In genomic region chr19:52993342-52994178, GRCh38 we compare ENCODE assay signal across 8 cellular contexts. TPM values are rescaled to one million over a fixed set of nuclear protein-coding genes. Genes with fewer than 3 reads are reported as not detected.
DNase-seq lines count a peak whose midpoint lies in the region; ATAC-seq and TF ChIP-seq lines count a peak whose summit lies in the region.

No MANE protein-coding gene starts in this region.

- POLR2A ChIA-PET in AG04449 (lab: Yijun Ruan, JAX) (no interaction called here), T-cell (lab: Charles Lee) (no interaction called here)

- H3K4me3 Mint-ChIP-seq in T-cell = peak overlapping the region; percentile 74 to 81 (median 81)

- H3K9me3 Mint-ChIP-seq in T-cell = peaks cover 0 to 17% (median 4%) of the 10 kb centered on the region in 3 donors

- CTCF ChIA-PET in AG04449 (lab: Yijun Ruan, JAX) = interaction anchor here (0.7 to 1.4 kb wide), 8 partner anchors 8 to 95 kb away, joined by 3 to 5 read pairs (median 3); partner anchors contain the start of gene ZNF320
- CTCF ChIA-PET in T-cell (lab: Charles Lee) = interaction anchor here (0.7 kb wide), 6 partner anchors 211 to 728 kb away, joined by 3 to 11 read pairs (median 3); no protein-coding TSS in a partner anchor

- H3K27me3 ChIP-seq in adrenal gland (no peaks in the 10 kb centered on the region), heart right ventricle (no peaks in the 10 kb centered on the region), thyroid gland (no peaks in the 10 kb centered on the region)

- H3K9me3 ChIP-seq in adrenal gland (replicated peaks in 1 of 3) = no peaks in the 10 kb centered on the region
- peaks cover 0 to 19% (median 0%) of the 10 kb centered on the region in 11 donors for H3K9me3 ChIP-seq in heart right ventricle
- H3K9me3 ChIP-seq in thyroid gland = no peaks in the 10 kb centered on the region

- H3K4me3 ChIP-seq in AG04449 (ENCODE audit: low read depth, low read length) (peak overlapping the region; percentile 64), HFF-Myc (replicated peaks; ENCODE audit: low read depth, low read length) (no peak overlapping the region), adrenal gland (peak overlapping the region in 2 of 4 donors; percentile 38 to 42), heart right ventricle (peak overlapping the region; percentile 29 to 68 (median 56)), thyroid gland (replicated peaks in 1 of 3) (peak overlapping the region in 2 of 3 donors; percentile 35 to 43)

- H3K4me1 Mint-ChIP-seq in T-cell = peaks cover 12 to 20% (median 15%) of the 10 kb centered on the region in 3 donors

- ATAC-seq in T-cell (replicated peaks in 1 of 4) (peak; percentile 91 to 96 (median 94)), heart right ventricle (peak; percentile 92 to 97 (median 94)), HG02571 (IDR thresholded peaks at IDR 0.05; ENCODE audit: unreplicated experiment) (no peak)

- TF ChIP-seq CTCF in AG04449 (IDR thresholded peaks at IDR 0.05; ENCODE audit: insufficient read depth, low read length, missing control alignments) (peak; percentile 58), HFF-Myc (IDR thresholded peaks at IDR 0.05; ENCODE audit: low read depth, low read length, missing control alignments) (peak; percentile 31), adrenal gland (IDR thresholded peaks at IDR 0.05) (peak; percentile 22 to 50 (median 44)), heart right ventricle (IDR thresholded peaks at IDR 0.05) (peak; percentile 55 to 85 (median 79)), thyroid gland (IDR thresholded peaks at IDR 0.05) (peak; percentile 31 to 56 (median 35))

- H3K27ac Mint-ChIP-seq in T-cell = no peak overlapping the region

- H3K36me3 ChIP-seq in adrenal gland (replicated peaks in 1 of 2) = no peaks in the 10 kb centered on the region
- H3K36me3 ChIP-seq in heart right ventricle = peaks cover 0 to 13% (median 0%) of the 10 kb centered on the region in 9 donors
- no peaks in the 10 kb centered on the region for H3K36me3 ChIP-seq in thyroid gland

- peaks cover 25% of the 10 kb centered on the region for H3K36me3 Mint-ChIP-seq in T-cell

- WGBS in adrenal gland, 4 donors = 1 to 2% (median 2%) methylated on average over 24 to 50 of the region's 50 CpGs
- WGBS in heart right ventricle, 2 donors = 1% methylated on average over 50 of the region's 50 CpGs
- WGBS in thyroid gland, 2 donors = 2 to 3% methylated on average over 34 to 43 of the region's 50 CpGs

- intact Hi-C loops in adrenal gland (cut with DNase I) = no loop called here
- intact Hi-C loops in heart right ventricle (cut with DNase I) = loop anchor here in 2 of 10 donors (2.0 to 10.0 kb wide), 2 partner anchors 31 to 201 kb away; partner anchors contain the start of genes ZNF665 (in 1 of the 2) and ZNF816 (in 1 of the 2)
- intact Hi-C loops in thyroid gland (cut with DNase I) = no loop called here

- H3K27me3 Mint-ChIP-seq in T-cell = peaks cover 5% of the 10 kb centered on the region in 2 donors

- H3K27ac ChIP-seq in adrenal gland = peak overlapping the region in 3 of 5 donors; percentile 52 to 80 (median 56)
- peak overlapping the region in 9 of 10 donors; percentile 40 to 71 (median 55) for H3K27ac ChIP-seq in heart right ventricle
- peak overlapping the region in 1 of 3 donors; percentile 57 for H3K27ac ChIP-seq in thyroid gland

- peaks cover 9 to 11% of the 10 kb centered on the region in 2 donors for H3K4me1 ChIP-seq in adrenal gland (replicated peaks in 1 of 2)
- H3K4me1 ChIP-seq in heart right ventricle = peaks cover 0 to 20% (median 8%) of the 10 kb centered on the region in 9 donors
- H3K4me1 ChIP-seq in thyroid gland = peaks cover 0 to 4% of the 10 kb centered on the region in 2 donors

- TF ChIP-seq POLR2A in adrenal gland (IDR thresholded peaks at IDR 0.05) = peak in 1 of 2 donors; percentile 17
- TF ChIP-seq POLR2A in thyroid gland (IDR thresholded peaks at IDR 0.05) = peak in 1 of 2 donors; percentile 17

- DNase-seq in AG04449 (ENCODE audit: low read depth, low spot score) = no peak
- no peak for DNase-seq in HFF-Myc (ENCODE audit: extremely low read depth, low read depth)
- DNase-seq in T-cell = peak; percentile 57 to 86 (median 77)
- peak; percentile 69 to 91 (median 79) for DNase-seq in adrenal gland
- peak; percentile 76 to 83 for DNase-seq in heart right ventricle
- peak; percentile 59 for DNase-seq in pons (ENCODE audit: low spot score)
- peak; percentile 71 to 82 for DNase-seq in thyroid gland

RNA-seq across cellular contexts. Expression of gene ERVV-1, which starts 20.2 kb away (rescaled TPM):
- total RNA-seq in T-cell (not detected), adrenal gland (not detected), heart right ventricle (under 1 TPM in 1 of 10 donors, not detected in 9; 0.19 TPM), thyroid gland (not detected)
- polyA plus RNA-seq in adrenal gland (not detected), heart right ventricle (under 1 TPM in 1 of 2 donors, not detected in 1; 0.03 TPM)

RNA-seq across cellular contexts. Expression of gene ZNF816, which starts 30.9 kb away (rescaled TPM):
- total RNA-seq in T-cell (10 to 100 TPM in 3 of 5 donors, 1 to 10 TPM in 2; 6.4 to 23.4 (median 19.0) TPM), adrenal gland (10 to 100 TPM in 5 of 8 donors, 1 to 10 TPM in 3; 4.2 to 29.3 (median 12.6) TPM), heart right ventricle (10 to 100 TPM in 1 of 10 donors, 1 to 10 TPM in 9; 3.8 to 11.8 (median 5.6) TPM), thyroid gland (10 to 100 TPM in 2 of 4 donors, 1 to 10 TPM in 2; 6.3 to 17.5 (median 12.2) TPM)
- polyA plus RNA-seq in adrenal gland (10 to 100 TPM in 1 of 3 donors, 1 to 10 TPM in 2; 2.3 to 13.1 (median 4.3) TPM), heart right ventricle (1 to 10 TPM; 1.6 to 1.9 TPM)

RNA-seq across cellular contexts. Expression of gene ERVV-2, which starts 51.0 kb away (rescaled TPM):
- not detected for total RNA-seq in T-cell
- not detected for total RNA-seq in adrenal gland
- polyA plus RNA-seq in adrenal gland = not detected
- total RNA-seq in heart right ventricle = not detected
- polyA plus RNA-seq in heart right ventricle = not detected
- under 1 TPM in 1 of 4 donors, not detected in 3; 0.40 TPM for total RNA-seq in thyroid gland

Comparison
In these comparisons a context has a peak if more than half of its experiments do, and no peak if none do; other contexts are left out.
1. DNase-seq: peak in T-cell (34 of 34), adrenal gland (7 of 7), heart right ventricle (2 of 2), pons (single experiment) and thyroid gland (2 of 2); none in AG04449 (single experiment) and HFF-Myc (single experiment).
2. Peak in every context shown above with its lines, with median percentiles within 50 percentile points of each other: CTCF ChIP-seq.